Comparison of ENCODE assay signal across 30 cellular contexts in genomic region chr10:119423911-119424590, GRCh38.
"Had no signal": no experiment of that assay in that cellular context is flagged by ENCODE, and none has a peak within 500 bp of the region (broad histone marks: within the 10 kb centered on the region; RNA-seq: fewer than 3 reads in every experiment).

No MANE protein-coding gene starts in this region.

- H3K27ac Mint-ChIP-seq: activated CD4-positive, alpha-beta memory T cell treated with anti-CD3 and anti-CD28 coated beads, Interleukin-2, amount 10 ng/mL, durations not matched to agents 7 days and 5 days; activated CD8-positive, alpha-beta memory T cell treated with anti-CD3 and anti-CD28 coated beads, Interleukin-2, amount 10 ng/mL, durations not matched to agents 7 days and 5 days; activated naive CD4-positive, alpha-beta T cell treated with anti-CD3 and anti-CD28 coated beads, Interleukin-2, amount 10 ng/mL, durations not matched to agents 7 days and 5 days; activated naive CD8-positive, alpha-beta T cell; activated naive CD8-positive, alpha-beta T cell treated with anti-CD3 and anti-CD28 coated beads, Interleukin-2, amount 50 U/mL, for 24 hours had no signal

- ATAC-seq: activated CD8-positive, alpha-beta memory T cell treated with anti-CD3 and anti-CD28 coated beads, Interleukin-2, amount 10 ng/mL, durations not matched to agents 7 days and 5 days; activated naive CD8-positive, alpha-beta T cell treated with anti-CD3 and anti-CD28 coated beads, Interleukin-2, amount 50 U/mL, for 24 hours had no signal

- H3K27me3 ChIP-seq: Peyer's patch had no signal

- H3K4me1 ChIP-seq: Peyer's patch had no signal

- H3K4me3 Mint-ChIP-seq: activated CD4-positive, alpha-beta memory T cell treated with anti-CD3 and anti-CD28 coated beads, Interleukin-2, amount 10 ng/mL, durations not matched to agents 7 days and 5 days; activated CD8-positive, alpha-beta memory T cell treated with anti-CD3 and anti-CD28 coated beads, Interleukin-2, amount 10 ng/mL, durations not matched to agents 7 days and 5 days; activated naive CD4-positive, alpha-beta T cell treated with anti-CD3 and anti-CD28 coated beads, Interleukin-2, amount 10 ng/mL, durations not matched to agents 7 days and 5 days; activated naive CD8-positive, alpha-beta T cell; activated naive CD8-positive, alpha-beta T cell treated with anti-CD3 and anti-CD28 coated beads, Interleukin-2, amount 50 U/mL, for 24 hours; brain had no signal

- H3K4me3 ChIP-seq: Peyer's patch had no signal

- H3K4me2 ChIP-seq: KMS-11 had no signal

- H3K27ac ChIP-seq: KMS-11, Peyer's patch, WERI-Rb-1 had no signal

- H3K9me3 Mint-ChIP-seq: activated CD4-positive, alpha-beta memory T cell treated with anti-CD3 and anti-CD28 coated beads, Interleukin-2, amount 10 ng/mL, durations not matched to agents 7 days and 5 days; activated naive CD4-positive, alpha-beta T cell treated with anti-CD3 and anti-CD28 coated beads, Interleukin-2, amount 10 ng/mL, durations not matched to agents 7 days and 5 days; activated naive CD8-positive, alpha-beta T cell treated with anti-CD3 and anti-CD28 coated beads, Interleukin-2, amount 50 U/mL, for 24 hours; brain had no signal

- H3K9me3 ChIP-seq: Peyer's patch had no signal

- H3K27me3 Mint-ChIP-seq: activated CD4-positive, alpha-beta memory T cell treated with anti-CD3 and anti-CD28 coated beads, Interleukin-2, amount 10 ng/mL, durations not matched to agents 7 days and 5 days; activated CD8-positive, alpha-beta memory T cell treated with anti-CD3 and anti-CD28 coated beads, Interleukin-2, amount 10 ng/mL, durations not matched to agents 7 days and 5 days; activated naive CD4-positive, alpha-beta T cell treated with anti-CD3 and anti-CD28 coated beads, Interleukin-2, amount 10 ng/mL, durations not matched to agents 7 days and 5 days; activated naive CD8-positive, alpha-beta T cell; activated naive CD8-positive, alpha-beta T cell treated with anti-CD3 and anti-CD28 coated beads, Interleukin-2, amount 50 U/mL, for 24 hours; brain had no signal

- DNase-seq: activated CD4-positive, alpha-beta memory T cell treated with anti-CD3 and anti-CD28 coated beads, Interleukin-2, amount 10 ng/mL, durations not matched to agents 7 days and 5 days; activated CD4-positive, alpha-beta T cell treated with anti-CD3 and anti-CD28 coated beads for 1 hour; activated CD4-positive, alpha-beta T cell treated with anti-CD3 and anti-CD28 coated beads for 48 hours; activated CD4-positive, CD25-positive, alpha-beta regulatory T cell; activated CD8-positive, alpha-beta memory T cell treated with anti-CD3 and anti-CD28 coated beads for 24 hours; activated CD8-positive, alpha-beta memory T cell treated with anti-CD3 and anti-CD28 coated beads, Interleukin-2, amount 10 ng/mL, durations not matched to agents 7 days and 5 days; activated CD8-positive, alpha-beta memory T cell treated with anti-CD3 and anti-CD28 coated beads, Interleukin-2, amount 50 U/mL, for 48 hours; activated effector memory CD4-positive, alpha-beta T cell treated with Interleukin-2 at 50 U/mL for 16 hours; activated naive CD4-positive, alpha-beta T cell treated with anti-CD3 and anti-CD28 coated beads, Interleukin-2, amount 10 ng/mL, durations not matched to agents 7 days and 5 days; activated naive CD8-positive, alpha-beta T cell treated with anti-CD3 and anti-CD28 coated beads, Interleukin-2, amount 50 U/mL, for 24 hours; activated T-cell treated with anti-CD3 and anti-CD28 coated beads, Interleukin-2, amount 50 U/mL, for 48 hours; anterior cingulate cortex; NCI-H1105; NCI-H1417 treated with DMSO at 0.1 percent for 48 hours; NCI-H1930; NCI-H2081 treated with DMSO at 0.1 percent for 48 hours; NCI-H226; NCI-H446 treated with DMSO at 0.1 percent for 48 hours; NCI-H524; NCI-H69; NCI-H82; Peyer's patch; RPMI8226; SW 1271; T-helper 1 cell; T1000; WERI-Rb-1 had no signal

- H3K4me1 Mint-ChIP-seq: activated CD8-positive, alpha-beta memory T cell treated with anti-CD3 and anti-CD28 coated beads, Interleukin-2, amount 10 ng/mL, durations not matched to agents 7 days and 5 days had no signal
